9 cellular contexts compared by ENCODE assay signal in genomic region chr5:132662925-132663770, GRCh38. TPM values are rescaled to one million over a fixed set of nuclear protein-coding genes. Genes with fewer than 3 reads are reported as not detected.
DNase-seq lines count a peak whose midpoint lies in the region; ATAC-seq lines count a peak whose summit lies in the region.
"Had no signal": no experiment of that assay in that cellular context is flagged by ENCODE, and none has a peak within 500 bp of the region (broad histone marks: within the 10 kb centered on the region; RNA-seq: fewer than 3 reads in every experiment).

No MANE protein-coding gene starts in this region.

- H3K36me3 ChIP-seq in H7 (replicated peaks; ENCODE audit: control insufficient read depth, insufficient read depth, low read length), result no peaks in the 10 kb centered on the region

- H3K27ac Mint-ChIP-seq in central memory CD8-positive, alpha-beta T cell (ENCODE audit: low read depth), result peak overlapping the region; percentile 97

- no peaks in the 10 kb centered on the region for H3K27me3 Mint-ChIP-seq in central memory CD8-positive, alpha-beta T cell

- no peaks in the 10 kb centered on the region for H3K9me3 Mint-ChIP-seq in central memory CD8-positive, alpha-beta T cell
- H3K9me3 Mint-ChIP-seq: nephron had no signal

- H3K4me3 Mint-ChIP-seq in central memory CD8-positive, alpha-beta T cell, result peak overlapping the region; percentile 64
- H3K4me3 Mint-ChIP-seq: nephron had no signal

- H3K4me3 ChIP-seq in H7 (ENCODE audit: insufficient read depth, low read depth, low read length), result no peak overlapping the region

- peak; percentile 81 for ATAC-seq in central memory CD8-positive, alpha-beta T cell (replicated peaks; ENCODE audit: extremely low read depth, poor library complexity, severe bottlenecking)
- ATAC-seq in left lobe of liver, result no peak

- peaks cover 32% of the 10 kb centered on the region for H3K4me1 Mint-ChIP-seq in central memory CD8-positive, alpha-beta T cell

- peaks cover 6% of the 10 kb centered on the region for H3K36me3 Mint-ChIP-seq in central memory CD8-positive, alpha-beta T cell (ENCODE audit: insufficient read depth)

- no peaks in the 10 kb centered on the region; the same call in 1 of the 2 replicates for H3K27me3 ChIP-seq in H7 (ENCODE audit: control insufficient read depth, insufficient read depth, low read length)

- DNase-seq in DMS53 (lab: John Stamatoyannopoulos, UW) (peak; percentile 30), DMS53 treated with DMSO at 0.1 percent for 48 hours (lab: John Stamatoyannopoulos, UW; ENCODE audit: unreplicated experiment) (no peak), H7 (peak; percentile 69), LHCN-M2 (ENCODE audit: low read depth) (peak; percentile 4), left lobe of liver (ENCODE audit: low spot score) (no peak), CD1c-positive myeloid dendritic cell (ENCODE audit: extremely low spot score) (no peak), SKM-1 (lab: John Stamatoyannopoulos, UW; ENCODE audit: unreplicated experiment) (no peak)
- peak in 1 of 2 donors; percentile 55 for DNase-seq in central memory CD8-positive, alpha-beta T cell (ENCODE audit: low spot score in 2 of 2)

RNA-seq across cellular contexts. Expression of gene IL13, which starts 5.2 kb away (rescaled TPM):
- not detected in 2 replicates for total RNA-seq in H7 (2014; rRNA removed; shearing (Covaris generic))
- total RNA-seq in LHCN-M2 (2014; rRNA removed), result not detected in 2 replicates
- not detected for polyA plus RNA-seq in LHCN-M2 (2012)
- total RNA-seq in left lobe of liver, result not detected

RNA-seq across cellular contexts. Expression of gene IL4, which starts 10.6 kb away (rescaled TPM):
- not detected in 2 replicates for total RNA-seq in H7 (2014; rRNA removed; shearing (Covaris generic))
- total RNA-seq in LHCN-M2 (2014; rRNA removed) (not detected in 2 replicates), left lobe of liver (not detected)
- not detected for polyA plus RNA-seq in LHCN-M2 (2012)

Comparison
In these comparisons a context has a peak if more than half of its experiments do, and no peak if none do; other contexts are left out.
1. DNase-seq: peak in DMS53 (single experiment), H7 (single experiment) and LHCN-M2 (single experiment); none in DMS53 treated with DMSO at 0.1 percent for 48 hours (single experiment), left lobe of liver (single experiment), CD1c-positive myeloid dendritic cell (single experiment) and SKM-1 (single experiment).